27 cellular contexts compared by ENCODE assay signal in the genomic region with DNA sequence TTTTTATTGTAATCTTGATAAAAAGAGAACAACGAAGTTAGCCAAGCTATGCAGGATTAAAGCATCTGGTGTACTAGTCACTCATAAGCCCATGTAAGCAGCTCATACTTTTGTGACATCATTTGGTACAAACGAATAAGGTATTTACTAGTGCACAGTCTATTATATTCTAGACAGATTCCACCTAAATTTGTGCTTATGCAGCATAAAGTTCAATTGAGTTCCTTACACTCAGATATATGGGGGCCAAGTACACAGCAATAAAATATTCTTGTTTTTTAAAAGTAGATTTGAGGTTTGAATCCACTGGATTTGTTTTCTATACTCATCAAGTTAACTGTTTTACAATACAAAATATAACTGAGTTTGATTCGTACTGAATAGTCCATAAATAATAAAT.
"Had no signal": no experiment of that assay in that cellular context is flagged by ENCODE, and none has a peak within 500 bp of the region (broad histone marks: within the 10 kb centered on the region; RNA-seq: fewer than 3 reads in every experiment).

No MANE protein-coding gene starts in this region.

- H3K27ac Mint-ChIP-seq: dendritic cell treated with granulocyte-macrophage colony-stimulating factor and Interleukin-4, amounts not matched to agents 40 ng/mL and 50 ng/mL, for 4 days; effector memory CD8-positive, alpha-beta T cell; endodermal cell; mesothelial cell of epicardium had no signal

- H3K27me3 ChIP-seq: colonic mucosa, esophagus squamous epithelium, gastrocnemius medialis, heart right ventricle, left lung had no signal

- H3K36me3 ChIP-seq: colonic mucosa, esophagus squamous epithelium, gastrocnemius medialis, heart right ventricle, left lung, lower lobe of right lung had no signal

- H3K9me3 Mint-ChIP-seq: dendritic cell treated with granulocyte-macrophage colony-stimulating factor and Interleukin-4, amounts not matched to agents 40 ng/mL and 50 ng/mL, for 4 days; endodermal cell; mesothelial cell of epicardium had no signal

- H3K4me3 ChIP-seq: colonic mucosa, esophagus squamous epithelium, gastrocnemius medialis, heart right ventricle, left lung, lower lobe of right lung, mucosa of descending colon had no signal

- H3K4me1 ChIP-seq: colonic mucosa, esophagus squamous epithelium, gastrocnemius medialis, left lung had no signal

- H3K27me3 Mint-ChIP-seq: dendritic cell treated with granulocyte-macrophage colony-stimulating factor and Interleukin-4, amounts not matched to agents 40 ng/mL and 50 ng/mL, for 4 days; effector memory CD8-positive, alpha-beta T cell had no signal

- H3K27ac ChIP-seq: colonic mucosa, epithelial cell of prostate, esophagus squamous epithelium, gastrocnemius medialis, heart right ventricle, left lung, lower lobe of right lung had no signal

- H3K4me1 Mint-ChIP-seq: endodermal cell had no signal

- H3K9me3 ChIP-seq: colonic mucosa, esophagus squamous epithelium, gastrocnemius medialis, heart right ventricle, left lung, lower lobe of right lung, mucosa of descending colon had no signal

- H3K4me3 Mint-ChIP-seq: dendritic cell treated with granulocyte-macrophage colony-stimulating factor and Interleukin-4, amounts not matched to agents 40 ng/mL and 50 ng/mL, for 4 days; effector memory CD8-positive, alpha-beta T cell; endodermal cell; mesothelial cell of epicardium had no signal

- H3K36me3 Mint-ChIP-seq: mesothelial cell of epicardium had no signal

- DNase-seq: colonic mucosa; cortex of kidney; effector CD8-positive, alpha-beta T cell; effector memory CD8-positive, alpha-beta T cell; endodermal cell; erythroblast; esophagus squamous epithelium; foreskin fibroblast; foreskin melanocyte; gastrocnemius medialis; glutamatergic neuron; head of caudate nucleus; heart right ventricle; hippocampal formation; left cardiac atrium; left lung; left ventricle myocardium superior; lower lobe of right lung; mesenchymal stem cell; mucosa of descending colon had no signal

- ATAC-seq: effector memory CD8-positive, alpha-beta T cell; esophagus mucosa; gastrocnemius medialis; heart right ventricle; left cardiac atrium; left lung; left ventricle myocardium superior; lower lobe of right lung; mucosa of descending colon had no signal

- FAIRE-seq: endometrium, islet of Langerhans, keratinocyte had no signal
